ENCODE assay signal across 17 cellular contexts in genomic region chr20:48805286-48805685, GRCh38. TPM values are rescaled to one million over a fixed set of nuclear protein-coding genes. Genes with fewer than 3 reads are reported as not detected.
DNase-seq lines count a peak whose midpoint lies in the region; ATAC-seq, FAIRE-seq and TF ChIP-seq lines count a peak whose summit lies in the region.
"Had no signal": no experiment of that assay in that cellular context is flagged by ENCODE, and none has a peak within 500 bp of the region (broad histone marks: within the 10 kb centered on the region; RNA-seq: fewer than 3 reads in every experiment).

No MANE protein-coding gene starts in this region.

- TF ChIP-seq CTCF in left ventricle myocardium inferior (IDR thresholded peaks at IDR 0.05; ENCODE audit: borderline replicate concordance) = no peak

- peak; percentile 29 for DNase-seq in DMS79 treated with DMSO at 0.1 percent for 48 hours (lab: John Stamatoyannopoulos, UW)
- DNase-seq in DMS79 (lab: John Stamatoyannopoulos, UW) = no peak
- DNase-seq in NCI-H446 treated with DMSO at 0.1 percent for 48 hours (lab: John Stamatoyannopoulos, UW) = peak; percentile 54
- DNase-seq in left ventricle myocardium inferior = peak; percentile 32
- no peak for DNase-seq in stimulated activated effector memory CD8-positive, alpha-beta T cell treated with anti-CD3 and anti-CD28 coated beads, Interleukin-12 subunit alpha, Interleukin-12 subunit beta, amount 100 ng/mL, for 72 hours (ENCODE audit: low spot score in 2 of 2)
- DNase-seq in GM19239 (ENCODE audit: insufficient read length, low spot score) = no peak
- DNase-seq: GF-D8, NCI-H1417, NCI-H187 treated with DMSO at 0.1 percent for 48 hours, NCI-H69, RPMI8226 had no signal

- peaks cover 16% of the 10 kb centered on the region for H3K9me3 ChIP-seq in left ventricle myocardium inferior (replicated peaks)

- H3K27me3 ChIP-seq in left ventricle myocardium inferior (ENCODE audit: low read depth) = no peaks in the 10 kb centered on the region
- H3K27me3 ChIP-seq: SJSA1 had no signal

- H3K27ac Mint-ChIP-seq in stimulated activated effector memory CD8-positive, alpha-beta T cell treated with anti-CD3 and anti-CD28 coated beads, Interleukin-12 subunit alpha, Interleukin-12 subunit beta, amount 100 ng/mL, for 72 hours = peak overlapping the region; percentile 79

- FAIRE-seq in GM19239 (lab: Jason Lieb, UNC) = no peak
- FAIRE-seq: GM12892, K562 had no signal

- no peak overlapping the region for H3K4me3 ChIP-seq in left ventricle myocardium inferior
- H3K4me3 ChIP-seq: K562, SJSA1 had no signal

- ATAC-seq in stimulated activated effector memory CD8-positive, alpha-beta T cell treated with anti-CD3 and anti-CD28 coated beads, Interleukin-12 subunit alpha, Interleukin-12 subunit beta, amount 100 ng/mL, for 72 hours = no peak
- ATAC-seq in HG03045 (IDR thresholded peaks at IDR 0.05; ENCODE audit: unreplicated experiment) = no peak
- no peak for ATAC-seq in HG03521 (IDR thresholded peaks at IDR 0.05; ENCODE audit: unreplicated experiment)
- ATAC-seq: K562 had no signal

- H3K4me3 Mint-ChIP-seq in stimulated activated effector memory CD8-positive, alpha-beta T cell treated with anti-CD3 and anti-CD28 coated beads, Interleukin-12 subunit alpha, Interleukin-12 subunit beta, amount 100 ng/mL, for 72 hours = no peak overlapping the region

- H3K27ac ChIP-seq in left ventricle myocardium inferior (replicated peaks) = peak overlapping the region; percentile 26
- H3K27ac ChIP-seq: 22Rv1, SJSA1 had no signal

- peaks cover 46% of the 10 kb centered on the region for H3K4me1 ChIP-seq in left ventricle myocardium inferior
- H3K4me1 ChIP-seq: SJSA1 had no signal

- peaks cover 2% of the 10 kb centered on the region for H3K9me3 Mint-ChIP-seq in stimulated activated effector memory CD8-positive, alpha-beta T cell treated with anti-CD3 and anti-CD28 coated beads, Interleukin-12 subunit alpha, Interleukin-12 subunit beta, amount 100 ng/mL, for 72 hours

- intact Hi-C loops in left ventricle myocardium inferior (cut with micrococcal nuclease) = no loop called here

- no peaks in the 10 kb centered on the region for H3K36me3 ChIP-seq in left ventricle myocardium inferior
- H3K36me3 ChIP-seq: SJSA1 had no signal

- H3K36me3 Mint-ChIP-seq in stimulated activated effector memory CD8-positive, alpha-beta T cell treated with anti-CD3 and anti-CD28 coated beads, Interleukin-12 subunit alpha, Interleukin-12 subunit beta, amount 100 ng/mL, for 72 hours = peaks cover 18% of the 10 kb centered on the region

- peaks cover 87% of the 10 kb centered on the region for H3K4me1 Mint-ChIP-seq in stimulated activated effector memory CD8-positive, alpha-beta T cell treated with anti-CD3 and anti-CD28 coated beads, Interleukin-12 subunit alpha, Interleukin-12 subunit beta, amount 100 ng/mL, for 72 hours

RNA-seq across cellular contexts. Expression of gene PREX1, which starts 22.5 kb away (rescaled TPM):
- 11.2 TPM for total RNA-seq in left ventricle myocardium inferior

Comparison
In these comparisons a context has a peak if more than half of its experiments do, and no peak if none do; other contexts are left out.
1. DNase-seq: peak in DMS79 treated with DMSO at 0.1 percent for 48 hours (single experiment), NCI-H446 treated with DMSO at 0.1 percent for 48 hours (single experiment) and left ventricle myocardium inferior (single experiment); none in DMS79 (single experiment), stimulated activated effector memory CD8-positive, alpha-beta T cell treated with anti-CD3 and anti-CD28 coated beads, Interleukin-12 subunit alpha, Interleukin-12 subunit beta, amount 100 ng/mL, for 72 hours (0 of 2) and GM19239 (single experiment).